14 cellular contexts compared by ENCODE assay signal in the genomic region with DNA sequence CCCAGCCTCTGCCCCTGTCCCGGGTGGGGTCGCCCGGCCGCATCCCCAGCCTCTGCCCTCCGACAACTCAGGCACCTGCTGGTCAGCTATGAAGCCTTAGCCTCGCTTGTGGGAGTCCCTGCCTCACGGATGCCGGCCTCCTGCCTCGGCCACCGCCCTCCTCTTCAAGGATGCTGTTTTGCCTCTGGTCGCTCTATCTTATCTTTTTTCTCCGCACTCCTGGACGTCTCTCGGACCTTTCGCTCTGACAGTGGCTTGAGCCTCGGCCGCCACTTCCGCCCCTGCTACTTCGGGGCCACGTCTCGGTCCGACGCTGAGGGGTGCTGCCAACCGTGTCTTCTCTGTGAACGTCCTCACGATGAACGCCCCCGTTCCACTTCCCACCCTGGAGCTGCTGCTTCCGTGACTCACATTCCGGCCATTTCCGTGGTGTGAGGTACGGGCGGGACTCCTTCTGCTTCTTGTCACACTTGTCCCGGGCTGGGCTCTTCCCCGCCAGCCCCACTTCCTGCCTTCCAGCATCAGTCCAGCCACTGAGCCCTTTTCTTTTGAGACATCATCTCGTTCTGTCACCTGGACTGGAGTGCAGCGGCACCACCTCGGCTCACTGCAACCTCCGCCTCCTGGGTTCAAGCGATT. TPM values are rescaled to one million over a fixed set of nuclear protein-coding genes. Genes with fewer than 3 reads are reported as not detected.
DNase-seq lines count a peak whose midpoint lies in the region; ATAC-seq lines count a peak whose summit lies in the region.
"Had no signal": no experiment of that assay in that cellular context is flagged by ENCODE, and none has a peak within 500 bp of the region (broad histone marks: within the 10 kb centered on the region; RNA-seq: fewer than 3 reads in every experiment).

No MANE protein-coding gene starts in this region.

- no peaks in the 10 kb centered on the region for H3K36me3 Mint-ChIP-seq in T-helper 17 cell (ENCODE audit: low read depth)
- no peaks in the 10 kb centered on the region for H3K36me3 Mint-ChIP-seq in activated naive CD8-positive, alpha-beta T cell treated with anti-CD3 and anti-CD28 coated beads, Interleukin-2, amount 50 U/mL, for 24 hours (ENCODE audit: low read depth)
- H3K36me3 Mint-ChIP-seq: IgD-negative memory B cell had no signal

- H3K4me1 Mint-ChIP-seq in T-helper 17 cell = no peaks in the 10 kb centered on the region
- H3K4me1 Mint-ChIP-seq in activated naive CD8-positive, alpha-beta T cell treated with anti-CD3 and anti-CD28 coated beads, Interleukin-2, amount 50 U/mL, for 24 hours = no peaks in the 10 kb centered on the region
- H3K4me1 Mint-ChIP-seq: IgD-negative memory B cell had no signal

- no peak overlapping the region for H3K4me3 Mint-ChIP-seq in T-helper 17 cell
- no peak overlapping the region for H3K4me3 Mint-ChIP-seq in activated naive CD8-positive, alpha-beta T cell treated with anti-CD3 and anti-CD28 coated beads, Interleukin-2, amount 50 U/mL, for 24 hours
- H3K4me3 Mint-ChIP-seq: CD4-positive, alpha-beta T cell; IgD-negative memory B cell had no signal

- no peak for ATAC-seq in T-helper 17 cell
- no peak for ATAC-seq in HG03196 (IDR thresholded peaks at IDR 0.05; ENCODE audit: unreplicated experiment)
- ATAC-seq in activated naive CD8-positive, alpha-beta T cell treated with anti-CD3 and anti-CD28 coated beads, Interleukin-2, amount 50 U/mL, for 24 hours = no peak

- no peaks in the 10 kb centered on the region for H3K9me3 Mint-ChIP-seq in activated naive CD8-positive, alpha-beta T cell treated with anti-CD3 and anti-CD28 coated beads, Interleukin-2, amount 50 U/mL, for 24 hours
- H3K9me3 Mint-ChIP-seq: CD4-positive, alpha-beta T cell had no signal

- DNase-seq in A172 (ENCODE audit: low spot score) (peak; percentile 38), T-helper 17 cell (no peak), hepatic stellate cell (ENCODE audit: low spot score) (peak; percentile 54), OCI-M2 (lab: John Stamatoyannopoulos, UW; ENCODE audit: unreplicated experiment) (no peak), midbrain (lab: John Stamatoyannopoulos, UW) (no peak)
- no peak for DNase-seq in activated naive CD8-positive, alpha-beta T cell treated with anti-CD3 and anti-CD28 coated beads, Interleukin-2, amount 50 U/mL, for 24 hours
- DNase-seq: ACHN; Caco-2; CD4-positive, alpha-beta T cell; GDM1; KG1 had no signal

- H3K27ac Mint-ChIP-seq in T-helper 17 cell = peak overlapping the region; percentile 69
- H3K27ac Mint-ChIP-seq in activated naive CD8-positive, alpha-beta T cell treated with anti-CD3 and anti-CD28 coated beads, Interleukin-2, amount 50 U/mL, for 24 hours = no peak overlapping the region
- H3K27ac Mint-ChIP-seq: CD4-positive, alpha-beta T cell; IgD-negative memory B cell had no signal

- H3K27me3 Mint-ChIP-seq in T-helper 17 cell = peaks cover 42% of the 10 kb centered on the region
- H3K27me3 Mint-ChIP-seq in activated naive CD8-positive, alpha-beta T cell treated with anti-CD3 and anti-CD28 coated beads, Interleukin-2, amount 50 U/mL, for 24 hours = peaks cover 14% of the 10 kb centered on the region

- H3K9me3 ChIP-seq in T-helper 17 cell (ENCODE audit: control insufficient read depth, low read length, poor library complexity, severe bottlenecking) = no peaks in the 10 kb centered on the region
- H3K9me3 ChIP-seq: Caco-2, HAP-1 had no signal

RNA-seq across cellular contexts. Expression of a gene that starts 26.3 kb away (rescaled TPM):
- total RNA-seq in A172 (2014; rRNA removed; shearing (Covaris generic)) = 4.7 and 5.8 TPM in 2 replicates
- 1 to 10 TPM; 1.1 to 1.6 TPM for total RNA-seq in T-helper 17 cell

RNA-seq across cellular contexts. Expression of a gene that starts 55.0 kb away (rescaled TPM):
- 33.3 and 34.7 TPM in 2 replicates for total RNA-seq in A172 (2014; rRNA removed; shearing (Covaris generic))
- 10 to 100 TPM; 71.3 to 86.3 TPM for total RNA-seq in T-helper 17 cell

Comparison
In these comparisons a context has a peak if more than half of its experiments do, and no peak if none do; other contexts are left out.
1. DNase-seq: peak in A172 (single experiment) and hepatic stellate cell (single experiment); none in T-helper 17 cell (0 of 3), OCI-M2 (single experiment), midbrain (single experiment) and activated naive CD8-positive, alpha-beta T cell treated with anti-CD3 and anti-CD28 coated beads, Interleukin-2, amount 50 U/mL, for 24 hours (single experiment).